ENCODE assay signal across 1 cellular context in the genomic region with DNA sequence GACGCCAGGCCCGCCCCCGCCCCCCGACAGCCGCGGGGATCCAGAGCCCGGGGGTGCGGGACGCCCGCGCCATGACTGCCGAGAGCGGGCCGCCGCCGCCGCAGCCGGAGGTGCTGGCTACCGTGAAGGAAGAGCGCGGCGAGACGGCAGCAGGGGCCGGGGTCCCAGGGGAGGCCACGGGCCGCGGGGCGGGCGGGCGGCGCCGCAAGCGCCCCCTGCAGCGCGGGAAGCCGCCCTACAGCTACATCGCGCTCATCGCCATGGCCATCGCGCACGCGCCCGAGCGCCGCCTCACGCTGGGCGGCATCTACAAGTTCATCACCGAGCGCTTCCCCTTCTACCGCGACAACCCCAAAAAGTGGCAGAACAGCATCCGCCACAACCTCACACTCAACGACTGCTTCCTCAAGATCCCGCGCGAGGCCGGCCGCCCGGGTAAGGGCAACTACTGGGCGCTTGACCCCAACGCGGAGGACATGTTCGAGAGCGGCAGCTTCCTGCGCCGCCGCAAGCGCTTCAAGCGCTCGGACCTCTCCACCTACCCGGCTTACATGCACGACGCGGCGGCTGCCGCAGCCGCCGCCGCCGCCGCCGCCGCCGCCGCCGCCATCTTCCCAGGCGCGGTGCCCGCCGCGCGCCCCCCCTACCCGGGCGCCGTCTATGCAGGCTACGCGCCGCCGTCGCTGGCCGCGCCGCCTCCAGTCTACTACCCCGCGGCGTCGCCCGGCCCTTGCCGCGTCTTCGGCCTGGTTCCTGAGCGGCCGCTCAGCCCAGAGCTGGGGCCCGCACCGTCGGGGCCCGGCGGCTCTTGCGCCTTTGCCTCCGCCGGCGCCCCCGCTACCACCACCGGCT.
TF ChIP-seq lines count a peak whose summit lies in the region.

No MANE protein-coding gene starts in this region.

TF ChIP-seq in WTC11, 78 proteins besides CTCF, POLR2A, EP300 and RAD21 (continued from another document):
- TF ChIP-seq, protein P1, sequence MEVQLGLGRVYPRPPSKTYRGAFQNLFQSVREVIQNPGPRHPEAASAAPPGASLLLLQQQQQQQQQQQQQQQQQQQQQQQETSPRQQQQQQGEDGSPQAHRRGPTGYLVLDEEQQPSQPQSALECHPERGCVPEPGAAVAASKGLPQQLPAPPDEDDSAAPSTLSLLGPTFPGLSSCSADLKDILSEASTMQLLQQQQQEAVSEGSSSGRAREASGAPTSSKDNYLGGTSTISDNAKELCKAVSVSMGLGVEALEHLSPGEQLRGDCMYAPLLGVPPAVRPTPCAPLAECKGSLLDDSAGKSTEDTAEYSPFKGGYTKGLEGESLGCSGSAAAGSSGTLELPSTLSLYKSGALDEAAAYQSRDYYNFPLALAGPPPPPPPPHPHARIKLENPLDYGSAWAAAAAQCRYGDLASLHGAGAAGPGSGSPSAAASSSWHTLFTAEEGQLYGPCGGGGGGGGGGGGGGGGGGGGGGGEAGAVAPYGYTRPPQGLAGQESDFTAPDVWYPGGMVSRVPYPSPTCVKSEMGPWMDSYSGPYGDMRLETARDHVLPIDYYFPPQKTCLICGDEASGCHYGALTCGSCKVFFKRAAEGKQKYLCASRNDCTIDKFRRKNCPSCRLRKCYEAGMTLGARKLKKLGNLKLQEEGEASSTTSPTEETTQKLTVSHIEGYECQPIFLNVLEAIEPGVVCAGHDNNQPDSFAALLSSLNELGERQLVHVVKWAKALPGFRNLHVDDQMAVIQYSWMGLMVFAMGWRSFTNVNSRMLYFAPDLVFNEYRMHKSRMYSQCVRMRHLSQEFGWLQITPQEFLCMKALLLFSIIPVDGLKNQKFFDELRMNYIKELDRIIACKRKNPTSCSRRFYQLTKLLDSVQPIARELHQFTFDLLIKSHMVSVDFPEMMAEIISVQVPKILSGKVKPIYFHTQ (CRISPR knock-in tag; IDR thresholded peaks at IDR 0.05) = no peak
- TF ChIP-seq CBFB (CRISPR knock-in tag; IDR thresholded peaks at IDR 0.05; ENCODE audit: low read depth) = no peak
- TF ChIP-seq, protein P2, sequence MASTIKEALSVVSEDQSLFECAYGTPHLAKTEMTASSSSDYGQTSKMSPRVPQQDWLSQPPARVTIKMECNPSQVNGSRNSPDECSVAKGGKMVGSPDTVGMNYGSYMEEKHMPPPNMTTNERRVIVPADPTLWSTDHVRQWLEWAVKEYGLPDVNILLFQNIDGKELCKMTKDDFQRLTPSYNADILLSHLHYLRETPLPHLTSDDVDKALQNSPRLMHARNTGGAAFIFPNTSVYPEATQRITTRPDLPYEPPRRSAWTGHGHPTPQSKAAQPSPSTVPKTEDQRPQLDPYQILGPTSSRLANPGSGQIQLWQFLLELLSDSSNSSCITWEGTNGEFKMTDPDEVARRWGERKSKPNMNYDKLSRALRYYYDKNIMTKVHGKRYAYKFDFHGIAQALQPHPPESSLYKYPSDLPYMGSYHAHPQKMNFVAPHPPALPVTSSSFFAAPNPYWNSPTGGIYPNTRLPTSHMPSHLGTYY (CRISPR knock-in tag; IDR thresholded peaks at IDR 0.05) = no peak
- no peak for TF ChIP-seq ZNF317 (CRISPR knock-in tag; IDR thresholded peaks at IDR 0.05; ENCODE audit: borderline replicate concordance, low read depth)
- no peak for TF ChIP-seq EMX1 (CRISPR knock-in tag; IDR thresholded peaks at IDR 0.05)
- TF ChIP-seq, protein P3, sequence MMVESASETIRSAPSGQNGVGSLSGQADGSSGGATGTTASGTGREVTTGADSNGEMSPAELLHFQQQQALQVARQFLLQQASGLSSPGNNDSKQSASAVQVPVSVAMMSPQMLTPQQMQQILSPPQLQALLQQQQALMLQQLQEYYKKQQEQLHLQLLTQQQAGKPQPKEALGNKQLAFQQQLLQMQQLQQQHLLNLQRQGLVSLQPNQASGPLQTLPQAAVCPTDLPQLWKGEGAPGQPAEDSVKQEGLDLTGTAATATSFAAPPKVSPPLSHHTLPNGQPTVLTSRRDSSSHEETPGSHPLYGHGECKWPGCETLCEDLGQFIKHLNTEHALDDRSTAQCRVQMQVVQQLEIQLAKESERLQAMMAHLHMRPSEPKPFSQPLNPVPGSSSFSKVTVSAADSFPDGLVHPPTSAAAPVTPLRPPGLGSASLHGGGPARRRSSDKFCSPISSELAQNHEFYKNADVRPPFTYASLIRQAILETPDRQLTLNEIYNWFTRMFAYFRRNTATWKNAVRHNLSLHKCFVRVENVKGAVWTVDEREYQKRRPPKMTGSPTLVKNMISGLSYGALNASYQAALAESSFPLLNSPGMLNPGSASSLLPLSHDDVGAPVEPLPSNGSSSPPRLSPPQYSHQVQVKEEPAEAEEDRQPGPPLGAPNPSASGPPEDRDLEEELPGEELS (CRISPR knock-in tag; IDR thresholded peaks at IDR 0.05) = no peak
- TF ChIP-seq ZNF219 (CRISPR knock-in tag; IDR thresholded peaks at IDR 0.05; ENCODE audit: borderline replicate concordance) = no peak
- no peak for TF ChIP-seq NFYB (CRISPR knock-in tag; conservative IDR thresholded peaks at IDR 0.05; ENCODE audit: low read depth)
TF ChIP-seq in WTC11: peak in this region for 0.
